Comparison of ENCODE assay signal across 8 cellular contexts in genomic region chr6:95404777-95405176, GRCh38.
"Had no signal": no experiment of that assay in that cellular context is flagged by ENCODE, and none has a peak within 500 bp of the region (broad histone marks: within the 10 kb centered on the region; RNA-seq: fewer than 3 reads in every experiment).

No MANE protein-coding gene starts in this region.

- H3K4me2 ChIP-seq: KMS-11 had no signal

- H3K9ac ChIP-seq: KMS-11 had no signal

- DNase-seq: IMR-90, KBM-7, KG1 had no signal

- ATAC-seq: HepG2, K562 had no signal

- H3K4me3 ChIP-seq: K562 had no signal

- FAIRE-seq: HepG2, HTR-8/SVneo, K562 had no signal

- H3K27ac ChIP-seq: HL-60, KMS-11 had no signal
